Comparison of ENCODE assay signal across 12 cellular contexts in genomic region chr7:106329971-106330733, GRCh38.
DNase-seq lines count a peak whose midpoint lies in the region; ATAC-seq and TF ChIP-seq lines count a peak whose summit lies in the region.
"Had no signal": no experiment of that assay in that cellular context is flagged by ENCODE, and none has a peak within 500 bp of the region (broad histone marks: within the 10 kb centered on the region; RNA-seq: fewer than 3 reads in every experiment).

No MANE protein-coding gene starts in this region.

- no peaks in the 10 kb centered on the region for H3K27me3 ChIP-seq in RWPE2 (ENCODE audit: insufficient read depth, poor library complexity, severe bottlenecking)

- no peaks in the 10 kb centered on the region for H3K36me3 ChIP-seq in RWPE2 (ENCODE audit: low read depth)

- no peaks in the 10 kb centered on the region for H3K27me3 Mint-ChIP-seq in activated naive CD4-positive, alpha-beta T cell treated with anti-CD3 and anti-CD28 coated beads, Interleukin-2, amount 50 U/mL, for 24 hours

- no peaks in the 10 kb centered on the region for H3K9me3 ChIP-seq in RWPE2 (ENCODE audit: severe bottlenecking)

- H3K36me3 Mint-ChIP-seq in activated naive CD4-positive, alpha-beta T cell treated with anti-CD3 and anti-CD28 coated beads, Interleukin-2, amount 50 U/mL, for 24 hours, result no peaks in the 10 kb centered on the region
- H3K36me3 Mint-ChIP-seq: CD14-positive monocyte had no signal

- H3K27ac Mint-ChIP-seq in activated naive CD4-positive, alpha-beta T cell treated with anti-CD3 and anti-CD28 coated beads, Interleukin-2, amount 50 U/mL, for 24 hours, result peak overlapping the region; percentile 86

- no peak overlapping the region for H3K4me3 ChIP-seq in RWPE2 (ENCODE audit: severe bottlenecking)

- H3K4me1 Mint-ChIP-seq in activated naive CD4-positive, alpha-beta T cell treated with anti-CD3 and anti-CD28 coated beads, Interleukin-2, amount 50 U/mL, for 24 hours, result peaks cover 18% of the 10 kb centered on the region
- H3K4me1 Mint-ChIP-seq: CD14-positive monocyte had no signal

- peaks cover 7% of the 10 kb centered on the region for H3K4me1 ChIP-seq in RWPE2 (ENCODE audit: insufficient read depth, poor library complexity, severe bottlenecking)

- H3K27ac ChIP-seq in RWPE2 (ENCODE audit: poor library complexity, severe bottlenecking), result no peak overlapping the region

- DNase-seq in activated naive CD4-positive, alpha-beta T cell (lab: John Stamatoyannopoulos, UW), result no peak
- no peak for DNase-seq in RWPE2 (ENCODE audit: low spot score)
- peak; percentile 55 for DNase-seq in fibroblast of gingiva (ENCODE audit: low read depth)
- DNase-seq in stimulated activated naive CD8-positive, alpha-beta T cell treated with anti-CD3 and anti-CD28 coated beads, Interleukin-15, Interleukin-2, amounts not matched to agents 100 U/mL and 50 U/mL, for 24 hours, result no peak
- no peak for DNase-seq in nucleus accumbens (lab: John Stamatoyannopoulos, UW)
- no peak for DNase-seq in activated CD8-positive, alpha-beta memory T cell treated with anti-CD3 and anti-CD28 coated beads, Interleukin-2, amount 50 U/mL, for 4 hours
- DNase-seq: NCI-H2029 treated with DMSO at 0.1 percent for 48 hours, OCI-M1, small intestine had no signal

- peak overlapping the region; percentile 39 for H3K4me3 Mint-ChIP-seq in activated naive CD4-positive, alpha-beta T cell treated with anti-CD3 and anti-CD28 coated beads, Interleukin-2, amount 50 U/mL, for 24 hours
- H3K4me3 Mint-ChIP-seq: CD14-positive monocyte had no signal

- no peaks in the 10 kb centered on the region for H3K9me3 Mint-ChIP-seq in activated naive CD4-positive, alpha-beta T cell treated with anti-CD3 and anti-CD28 coated beads, Interleukin-2, amount 50 U/mL, for 24 hours

- no peak for TF ChIP-seq CTCF in RWPE2 (IDR thresholded peaks at IDR 0.05; ENCODE audit: poor library complexity, severe bottlenecking)

- ATAC-seq in RWPE2 (ENCODE audit: low read depth) (0 out of 3 replicates have a peak, but pooled peaks have one; percentile 42), GM18502 (IDR thresholded peaks at IDR 0.05; ENCODE audit: poor library complexity, unreplicated experiment) (no peak)
- peak; percentile 61 for ATAC-seq in stimulated activated naive CD8-positive, alpha-beta T cell treated with anti-CD3 and anti-CD28 coated beads, Interleukin-15, Interleukin-2, amounts not matched to agents 100 U/mL and 50 U/mL, for 24 hours
